Comparison of ENCODE assay signal across 8 cellular contexts in genomic region chr2:190881074-190881479, GRCh38. TPM values are rescaled to one million over a fixed set of nuclear protein-coding genes. Genes with fewer than 3 reads are reported as not detected.
DNase-seq lines count a peak whose midpoint lies in the region; ATAC-seq and TF ChIP-seq lines count a peak whose summit lies in the region.

No MANE protein-coding gene starts in this region.

- H3K9ac ChIP-seq in mesenchymal stem cell (ENCODE audit: low read length): peak overlapping the region; percentile 95

- peak overlapping the region; percentile 60 for H4K8ac ChIP-seq in mesenchymal stem cell (ENCODE audit: low read length)

- TF ChIP-seq CTCF in GM10248 (IDR thresholded peaks at IDR 0.05; ENCODE audit: control extremely low read depth, extremely low read depth, low read depth, missing control alignments): no peak
- no peak for TF ChIP-seq CTCF in cardiac fibroblast (IDR thresholded peaks at IDR 0.05; ENCODE audit: low read depth, low read length)

- H3K9me3 ChIP-seq in mesenchymal stem cell (ENCODE audit: control insufficient read depth, low read length): no peaks in the 10 kb centered on the region

- peak; percentile 13 for DNase-seq in GM10248 (ENCODE audit: extremely low spot score)
- DNase-seq in cardiac fibroblast (ENCODE audit: low read depth in 2 of 2): no peak
- DNase-seq in mesenchymal stem cell: no peak
- no peak for DNase-seq in activated CD4-positive, alpha-beta T cell treated with anti-CD3 and anti-CD28 coated beads for 1 hour

- peak overlapping the region; percentile 93 for H4K91ac ChIP-seq in mesenchymal stem cell (ENCODE audit: low read length)

- CTCF ChIA-PET in GM10248 (lab: Yijun Ruan, JAX): interaction anchor here (1.7 kb wide), 2 partner anchors 30 to 67 kb away, joined by 6 to 9 read pairs; no protein-coding TSS in a partner anchor

- H3K4ac ChIP-seq in mesenchymal stem cell (ENCODE audit: low read depth in 1 of 2, low read length in 2 of 2): peak overlapping the region; percentile 47 to 99

- peak overlapping the region in 1 of 2 experiments; percentile 99 for H3K14ac ChIP-seq in mesenchymal stem cell (ENCODE audit: low read length in 2 of 2)

- H3K4me3 ChIP-seq in cardiac fibroblast (replicated peaks in 1 of 2; ENCODE audit: low read depth in 2 of 2, low read length in 2 of 2): peak overlapping the region; percentile 72 to 92
- H3K4me3 ChIP-seq in mesenchymal stem cell (ENCODE audit: insufficient read depth in 1 of 2, low read depth in 1 of 2, low read length in 2 of 2): peak overlapping the region; percentile 99 to 100

- H2AFZ ChIP-seq in mesenchymal stem cell (ENCODE audit: low read depth, low read length): no peak overlapping the region

- WGBS in mesenchymal stem cell: under 1% methylated on average over 52 of the region's 52 CpGs

- peak overlapping the region; percentile 36 for H3K4me2 ChIP-seq in mesenchymal stem cell (ENCODE audit: low read length, poor library complexity, severe bottlenecking)

- peak overlapping the region; percentile 93 to 98 for H3K18ac ChIP-seq in mesenchymal stem cell (ENCODE audit: low read depth in 1 of 2, low read length in 2 of 2)

- peak overlapping the region; percentile 36 for H2BK15ac ChIP-seq in mesenchymal stem cell (ENCODE audit: low read depth, poor library complexity, severe bottlenecking)

- POLR2A ChIA-PET in GM10248 (lab: Yijun Ruan, JAX): interaction anchor here (0.7 to 2.3 kb wide), 7 partner anchors 12 to 796 kb away, joined by 3 to 9 read pairs (median 6); partner anchors contain the start of gene NABP1

- peak overlapping the region; percentile 60 for H2BK5ac ChIP-seq in mesenchymal stem cell (ENCODE audit: low read depth, low read length, poor library complexity, severe bottlenecking)

- H3K4me1 ChIP-seq in mesenchymal stem cell (ENCODE audit: control insufficient read depth, insufficient read depth, low read depth, low read length): peaks cover 6% of the 10 kb centered on the region

- no peaks in the 10 kb centered on the region for H3K79me1 ChIP-seq in mesenchymal stem cell (replicated peaks; ENCODE audit: low read length, poor library complexity, severe bottlenecking)

- H3K27ac ChIP-seq in mesenchymal stem cell (ENCODE audit: low read length, poor library complexity, severe bottlenecking): peak overlapping the region; percentile 84

- H3K23ac ChIP-seq in mesenchymal stem cell (ENCODE audit: low read length in 2 of 2): peak overlapping the region in 1 of 2 experiments; percentile 100

- no peaks in the 10 kb centered on the region for H3K27me3 ChIP-seq in mesenchymal stem cell (ENCODE audit: control insufficient read depth in 1 of 2, insufficient read depth in 1 of 2, low read length in 2 of 2)

- peak overlapping the region in 1 of 2 experiments; percentile 95 for H2BK12ac ChIP-seq in mesenchymal stem cell (ENCODE audit: low read length in 2 of 2)

- ATAC-seq in HG03442 (IDR thresholded peaks at IDR 0.05; ENCODE audit: unreplicated experiment) (peak; percentile 4), esophagus mucosa (no peak), HG03045 (IDR thresholded peaks at IDR 0.05; ENCODE audit: unreplicated experiment) (no peak), GM18873 (IDR thresholded peaks at IDR 0.05; ENCODE audit: low FRiP score, unreplicated experiment) (no peak)

- H2AK5ac ChIP-seq in mesenchymal stem cell (ENCODE audit: low read length, severe bottlenecking): no peak overlapping the region

- H2BK120ac ChIP-seq in mesenchymal stem cell (ENCODE audit: low read depth, low read length): peak overlapping the region; percentile 49

- peaks cover 0 to 7% of the 10 kb centered on the region in 2 experiments for H3K36me3 ChIP-seq in mesenchymal stem cell (ENCODE audit: control insufficient read depth in 1 of 2, insufficient read depth in 2 of 2, low read depth in 1 of 2, low read length in 2 of 2)

RNA-seq across cellular contexts. Expression of gene GLS, which starts 0.5 kb away (rescaled TPM):
- polyA plus RNA-seq in mesenchymal stem cell (2013, experiment 1 of 2): 33.6 TPM
- polyA plus RNA-seq in mesenchymal stem cell (2013, experiment 2 of 2): 34.7 TPM
- 25.9 TPM for total RNA-seq in esophagus mucosa
